8 cellular contexts compared by ENCODE assay signal in the genomic region with DNA sequence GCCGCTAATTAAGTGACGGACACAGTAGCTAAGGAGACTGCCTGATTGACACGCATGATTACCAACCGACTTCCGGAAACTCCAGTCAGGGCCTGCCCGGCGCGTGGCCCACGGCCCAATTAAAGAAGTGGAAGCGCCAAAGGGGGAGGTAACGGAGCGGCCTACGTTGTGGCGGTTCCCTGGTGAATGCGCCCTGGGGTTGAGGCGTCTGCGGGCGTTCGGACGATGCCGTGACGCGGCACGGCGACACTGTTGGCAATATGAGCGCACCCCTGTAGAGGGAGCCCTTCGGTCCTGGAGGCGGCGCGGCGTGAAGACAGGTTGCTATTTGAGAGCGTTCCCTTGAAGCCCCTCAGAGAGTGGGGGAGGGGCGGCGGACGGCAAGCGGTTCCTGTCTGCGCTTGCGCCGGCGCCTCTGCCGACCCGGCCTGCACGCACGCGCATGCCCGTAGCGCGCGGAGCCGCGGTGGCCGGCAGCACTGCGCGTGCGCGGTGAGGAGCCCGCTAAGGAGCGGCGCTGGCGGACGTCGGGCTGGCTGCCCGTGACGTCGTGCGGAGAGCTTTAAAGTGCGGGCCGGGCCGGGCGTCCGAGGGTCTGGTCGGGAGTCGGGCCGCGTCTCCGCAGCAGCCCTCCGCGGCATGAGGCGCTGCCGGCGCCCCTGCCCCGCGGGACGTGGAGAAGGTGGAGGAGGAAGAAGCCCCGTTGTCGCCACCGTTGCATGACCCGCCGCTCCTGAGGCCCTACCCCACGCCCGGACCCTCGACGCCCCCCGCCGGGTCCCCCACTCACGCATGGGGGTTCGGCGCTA. TPM values are rescaled to one million over a fixed set of nuclear protein-coding genes. Genes with fewer than 3 reads are reported as not detected.
DNase-seq lines count a peak whose midpoint lies in the region; ATAC-seq lines count a peak whose summit lies in the region.

TSS of gene ALKBH5 (plus strand) at position 495 of the 809 bp plus-strand sequence. CDS start 416 bp downstream, outside the sequence.

- H3K27ac Mint-ChIP-seq in CD4-positive, CD25-positive, alpha-beta regulatory T cell = peak within 1 kb of the TSS; percentile 98 to 99 (median 99)
- H3K27ac Mint-ChIP-seq in dendritic cell treated with granulocyte-macrophage colony-stimulating factor and Interleukin-4, amounts not matched to agents 40 ng/mL and 50 ng/mL, for 4 days = peak within 1 kb of the TSS; percentile 98

- peaks cover 8 to 57% (median 45%) of the 10 kb centered on the region in 4 donors for H3K4me1 Mint-ChIP-seq in CD4-positive, CD25-positive, alpha-beta regulatory T cell
- H3K4me1 Mint-ChIP-seq in dendritic cell treated with granulocyte-macrophage colony-stimulating factor and Interleukin-4, amounts not matched to agents 40 ng/mL and 50 ng/mL, for 4 days (ENCODE audit: low read depth) = peaks cover 69% of the 10 kb centered on the region

- intact Hi-C loops in dendritic cell treated with granulocyte-macrophage colony-stimulating factor and Interleukin-4, amounts not matched to agents 40 ng/mL and 50 ng/mL, for 4 days (cut with micrococcal nuclease) = loop anchor here (1.0 to 2.0 kb wide), 2 partner anchors 25 to 73 kb away; no protein-coding TSS in a partner anchor

- H3K4me1 ChIP-seq in CD4-positive, CD25-positive, alpha-beta regulatory T cell (ENCODE audit: control insufficient read depth, insufficient read depth, low read length, poor library complexity, severe bottlenecking) = peaks cover 51% of the 10 kb centered on the region

- H3K4me3 ChIP-seq in CD4-positive, CD25-positive, alpha-beta regulatory T cell (ENCODE audit: low read depth, low read length) = peak within 1 kb of the TSS; percentile 95

- H3K27ac ChIP-seq in CD4-positive, CD25-positive, alpha-beta regulatory T cell (ENCODE audit: insufficient read depth, low read length, poor library complexity, severe bottlenecking) = peak within 1 kb of the TSS; percentile 96

- H3K36me3 ChIP-seq in CD4-positive, CD25-positive, alpha-beta regulatory T cell (ENCODE audit: control insufficient read depth, insufficient read depth, low read length) = peaks cover 12% of the 10 kb centered on the region

- peak; percentile 95 to 99 (median 99) for DNase-seq in CD4-positive, CD25-positive, alpha-beta regulatory T cell
- DNase-seq in NCI-H748 treated with DMSO at 0.1 percent for 48 hours (lab: John Stamatoyannopoulos, UW) = peak; percentile 99
- DNase-seq in activated CD4-positive, alpha-beta T cell treated with anti-CD3 and anti-CD28 coated beads, Interleukin-2, amount 50 U/mL, for 24 hours (ENCODE audit: low read depth in 1 of 2, low spot score in 1 of 2) = peak; percentile 95 to 96
- DNase-seq in left lobe of liver (ENCODE audit: low spot score) = peak; percentile 98
- peak; percentile 95 for DNase-seq in stimulated activated CD4-positive, alpha-beta T cell treated with anti-CD3 and anti-CD28 coated beads, Interleukin-2, amount 100 ng/mL, for 4 hours (ENCODE audit: low read depth)

- no peaks in the 10 kb centered on the region for H3K9me3 ChIP-seq in CD4-positive, CD25-positive, alpha-beta regulatory T cell (ENCODE audit: control insufficient read depth in 2 of 2, low read length in 2 of 2)

- H3K27me3 ChIP-seq in CD4-positive, CD25-positive, alpha-beta regulatory T cell (ENCODE audit: control insufficient read depth, insufficient read depth, low read length) = no peaks in the 10 kb centered on the region

- H3K27me3 Mint-ChIP-seq in CD4-positive, CD25-positive, alpha-beta regulatory T cell = peaks cover 6% of the 10 kb centered on the region
- H3K27me3 Mint-ChIP-seq in dendritic cell treated with granulocyte-macrophage colony-stimulating factor and Interleukin-4, amounts not matched to agents 40 ng/mL and 50 ng/mL, for 4 days = no peaks in the 10 kb centered on the region

- H3K9me3 Mint-ChIP-seq in CD4-positive, CD25-positive, alpha-beta regulatory T cell = no peaks in the 10 kb centered on the region
- no peaks in the 10 kb centered on the region for H3K9me3 Mint-ChIP-seq in dendritic cell treated with granulocyte-macrophage colony-stimulating factor and Interleukin-4, amounts not matched to agents 40 ng/mL and 50 ng/mL, for 4 days

- peak; percentile 90 to 92 for ATAC-seq in CD4-positive, CD25-positive, alpha-beta regulatory T cell (ENCODE audit: low read depth in 2 of 2)
- ATAC-seq in GM19395 (IDR thresholded peaks at IDR 0.05; ENCODE audit: unreplicated experiment) (peak; percentile 74), HG03565 (IDR thresholded peaks at IDR 0.05; ENCODE audit: unreplicated experiment) (peak; percentile 73), left lobe of liver (peak; percentile 83)

- peak within 1 kb of the TSS; percentile 97 to 98 (median 97) for H3K4me3 Mint-ChIP-seq in CD4-positive, CD25-positive, alpha-beta regulatory T cell
- peak within 1 kb of the TSS; percentile 90 for H3K4me3 Mint-ChIP-seq in dendritic cell treated with granulocyte-macrophage colony-stimulating factor and Interleukin-4, amounts not matched to agents 40 ng/mL and 50 ng/mL, for 4 days

- H3K36me3 Mint-ChIP-seq in CD4-positive, CD25-positive, alpha-beta regulatory T cell = peaks cover 21% of the 10 kb centered on the region
- H3K36me3 Mint-ChIP-seq in dendritic cell treated with granulocyte-macrophage colony-stimulating factor and Interleukin-4, amounts not matched to agents 40 ng/mL and 50 ng/mL, for 4 days (ENCODE audit: low read depth) = peaks cover 44% of the 10 kb centered on the region

RNA-seq across cellular contexts. Expression of gene ALKBH5, which starts in this region (rescaled TPM):
- total RNA-seq in CD4-positive, CD25-positive, alpha-beta regulatory T cell = 118 TPM
- polyA plus RNA-seq in CD4-positive, CD25-positive, alpha-beta regulatory T cell = 100 to 1,000 TPM; 102 to 123 (median 115) TPM
- 69.2 TPM for total RNA-seq in left lobe of liver

Comparison
In these comparisons a context has a peak if more than half of its experiments do, and no peak if none do; other contexts are left out.
1. Peak in every context shown above with its lines: DNase-seq, ATAC-seq, H3K4me3 ChIP-seq and H3K27ac ChIP-seq.